ENCODE assay signal across 1 cellular context in the genomic region with DNA sequence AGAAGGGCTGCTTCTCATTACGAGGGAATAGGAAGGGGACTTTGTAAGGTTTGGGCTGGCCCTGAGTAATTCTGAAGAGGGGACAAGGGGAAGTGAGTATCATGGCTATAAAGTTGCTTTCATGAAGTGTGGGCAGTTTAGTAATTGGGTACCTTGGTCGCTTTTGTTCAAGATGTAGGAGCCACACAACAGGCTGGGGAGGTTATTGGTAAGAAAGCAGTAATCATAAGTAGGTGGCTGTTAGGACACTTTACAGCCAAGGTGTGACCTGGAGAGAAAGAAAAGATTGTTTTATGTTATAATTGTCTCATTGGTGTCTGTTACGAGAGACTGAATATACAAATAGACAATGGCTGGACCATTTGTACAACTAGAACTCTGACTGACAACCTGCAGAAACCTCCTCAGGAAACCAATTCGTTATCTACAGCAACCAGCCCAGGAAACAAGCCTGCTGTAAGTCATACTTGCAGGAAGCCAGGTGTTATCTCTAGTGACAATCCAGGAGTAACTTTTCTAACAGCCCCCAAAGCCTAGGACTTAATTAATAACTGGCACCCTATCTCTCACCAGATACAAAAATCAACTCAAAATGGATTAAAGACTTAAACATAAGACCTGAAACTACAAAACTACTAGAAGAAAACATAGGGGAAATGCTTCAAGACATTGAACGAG.
A peak's percentile ranks its signal among the peaks of the same experiment; 100 is the strongest.
TF ChIP-seq lines count a peak whose summit lies in the region.

No MANE protein-coding gene starts in this region.

TF ChIP-seq in K562, 482 proteins besides CTCF, POLR2A, EP300 and RAD21 (continued from another document and continues in another):
- TF ChIP-seq, protein P1, sequence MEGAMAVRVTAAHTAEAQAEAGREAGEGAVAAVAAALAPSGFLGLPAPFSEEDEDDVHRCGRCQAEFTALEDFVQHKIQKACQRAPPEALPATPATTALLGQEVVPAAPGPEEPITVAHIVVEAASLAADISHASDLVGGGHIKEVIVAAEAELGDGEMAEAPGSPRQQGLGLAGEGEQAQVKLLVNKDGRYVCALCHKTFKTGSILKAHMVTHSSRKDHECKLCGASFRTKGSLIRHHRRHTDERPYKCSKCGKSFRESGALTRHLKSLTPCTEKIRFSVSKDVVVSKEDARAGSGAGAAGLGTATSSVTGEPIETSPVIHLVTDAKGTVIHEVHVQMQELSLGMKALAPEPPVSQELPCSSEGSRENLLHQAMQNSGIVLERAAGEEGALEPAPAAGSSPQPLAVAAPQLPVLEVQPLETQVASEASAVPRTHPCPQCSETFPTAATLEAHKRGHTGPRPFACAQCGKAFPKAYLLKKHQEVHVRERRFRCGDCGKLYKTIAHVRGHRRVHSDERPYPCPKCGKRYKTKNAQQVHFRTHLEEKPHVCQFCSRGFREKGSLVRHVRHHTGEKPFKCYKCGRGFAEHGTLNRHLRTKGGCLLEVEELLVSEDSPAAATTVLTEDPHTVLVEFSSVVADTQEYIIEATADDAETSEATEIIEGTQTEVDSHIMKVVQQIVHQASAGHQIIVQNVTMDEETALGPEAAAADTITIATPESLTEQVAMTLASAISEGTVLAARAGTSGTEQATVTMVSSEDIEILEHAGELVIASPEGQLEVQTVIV (CRISPR knock-in tag; IDR thresholded peaks at IDR 0.05; ENCODE audit: borderline replicate concordance) = no peak
- TF ChIP-seq, protein P2, sequence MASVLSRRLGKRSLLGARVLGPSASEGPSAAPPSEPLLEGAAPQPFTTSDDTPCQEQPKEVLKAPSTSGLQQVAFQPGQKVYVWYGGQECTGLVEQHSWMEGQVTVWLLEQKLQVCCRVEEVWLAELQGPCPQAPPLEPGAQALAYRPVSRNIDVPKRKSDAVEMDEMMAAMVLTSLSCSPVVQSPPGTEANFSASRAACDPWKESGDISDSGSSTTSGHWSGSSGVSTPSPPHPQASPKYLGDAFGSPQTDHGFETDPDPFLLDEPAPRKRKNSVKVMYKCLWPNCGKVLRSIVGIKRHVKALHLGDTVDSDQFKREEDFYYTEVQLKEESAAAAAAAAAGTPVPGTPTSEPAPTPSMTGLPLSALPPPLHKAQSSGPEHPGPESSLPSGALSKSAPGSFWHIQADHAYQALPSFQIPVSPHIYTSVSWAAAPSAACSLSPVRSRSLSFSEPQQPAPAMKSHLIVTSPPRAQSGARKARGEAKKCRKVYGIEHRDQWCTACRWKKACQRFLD (CRISPR knock-in tag; IDR thresholded peaks at IDR 0.05) = peak; percentile 95
- TF ChIP-seq, protein P3, sequence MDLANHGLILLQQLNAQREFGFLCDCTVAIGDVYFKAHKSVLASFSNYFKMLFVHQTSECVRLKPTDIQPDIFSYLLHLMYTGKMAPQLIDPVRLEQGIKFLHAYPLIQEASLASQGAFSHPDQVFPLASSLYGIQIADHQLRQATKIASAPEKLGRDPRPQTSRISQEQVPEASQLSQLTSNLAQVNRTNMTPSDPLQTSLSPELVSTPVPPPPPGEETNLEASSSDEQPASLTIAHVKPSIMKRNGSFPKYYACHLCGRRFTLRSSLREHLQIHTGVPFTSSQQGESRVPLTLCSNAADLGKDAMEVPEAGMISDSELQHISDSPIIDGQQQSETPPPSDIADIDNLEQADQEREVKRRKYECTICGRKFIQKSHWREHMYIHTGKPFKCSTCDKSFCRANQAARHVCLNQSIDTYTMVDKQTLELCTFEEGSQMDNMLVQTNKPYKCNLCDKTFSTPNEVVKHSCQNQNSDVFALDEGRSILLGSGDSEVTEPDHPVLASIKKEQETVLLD (IDR thresholded peaks at IDR 0.05) = peak; percentile 80; the same call in 1 of the 2 replicates
- TF ChIP-seq SUPT5H (IDR thresholded peaks at IDR 0.05) = no peak
- TF ChIP-seq CBX8 (IDR thresholded peaks at IDR 0.05; ENCODE audit: borderline replicate concordance, extremely low read depth, low read depth, low read length, poor library complexity, severe bottlenecking) = no peak
- TF ChIP-seq CHCHD3 (CRISPR knock-in tag; IDR thresholded peaks at IDR 0.05) = no peak
- no peak for TF ChIP-seq RBM17 (IDR thresholded peaks at IDR 0.05; ENCODE audit: borderline replicate concordance, low read depth, low read length)
- TF ChIP-seq ILK (tag; IDR thresholded peaks at IDR 0.05; ENCODE audit: borderline replicate concordance, low read depth) = no peak
- TF ChIP-seq, protein P4, sequence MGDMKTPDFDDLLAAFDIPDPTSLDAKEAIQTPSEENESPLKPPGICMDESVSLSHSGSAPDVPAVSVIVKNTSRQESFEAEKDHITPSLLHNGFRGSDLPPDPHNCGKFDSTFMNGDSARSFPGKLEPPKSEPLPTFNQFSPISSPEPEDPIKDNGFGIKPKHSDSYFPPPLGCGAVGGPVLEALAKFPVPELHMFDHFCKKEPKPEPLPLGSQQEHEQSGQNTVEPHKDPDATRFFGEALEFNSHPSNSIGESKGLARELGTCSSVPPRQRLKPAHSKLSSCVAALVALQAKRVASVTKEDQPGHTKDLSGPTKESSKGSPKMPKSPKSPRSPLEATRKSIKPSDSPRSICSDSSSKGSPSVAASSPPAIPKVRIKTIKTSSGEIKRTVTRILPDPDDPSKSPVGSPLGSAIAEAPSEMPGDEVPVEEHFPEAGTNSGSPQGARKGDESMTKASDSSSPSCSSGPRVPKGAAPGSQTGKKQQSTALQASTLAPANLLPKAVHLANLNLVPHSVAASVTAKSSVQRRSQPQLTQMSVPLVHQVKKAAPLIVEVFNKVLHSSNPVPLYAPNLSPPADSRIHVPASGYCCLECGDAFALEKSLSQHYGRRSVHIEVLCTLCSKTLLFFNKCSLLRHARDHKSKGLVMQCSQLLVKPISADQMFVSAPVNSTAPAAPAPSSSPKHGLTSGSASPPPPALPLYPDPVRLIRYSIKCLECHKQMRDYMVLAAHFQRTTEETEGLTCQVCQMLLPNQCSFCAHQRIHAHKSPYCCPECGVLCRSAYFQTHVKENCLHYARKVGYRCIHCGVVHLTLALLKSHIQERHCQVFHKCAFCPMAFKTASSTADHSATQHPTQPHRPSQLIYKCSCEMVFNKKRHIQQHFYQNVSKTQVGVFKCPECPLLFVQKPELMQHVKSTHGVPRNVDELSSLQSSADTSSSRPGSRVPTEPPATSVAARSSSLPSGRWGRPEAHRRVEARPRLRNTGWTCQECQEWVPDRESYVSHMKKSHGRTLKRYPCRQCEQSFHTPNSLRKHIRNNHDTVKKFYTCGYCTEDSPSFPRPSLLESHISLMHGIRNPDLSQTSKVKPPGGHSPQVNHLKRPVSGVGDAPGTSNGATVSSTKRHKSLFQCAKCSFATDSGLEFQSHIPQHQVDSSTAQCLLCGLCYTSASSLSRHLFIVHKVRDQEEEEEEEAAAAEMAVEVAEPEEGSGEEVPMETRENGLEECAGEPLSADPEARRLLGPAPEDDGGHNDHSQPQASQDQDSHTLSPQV (IDR thresholded peaks at IDR 0.05) = peak; percentile 88
- no peak for TF ChIP-seq HNRNPL (IDR thresholded peaks at IDR 0.05; ENCODE audit: low read depth, low read length)
- TF ChIP-seq, protein P5, sequence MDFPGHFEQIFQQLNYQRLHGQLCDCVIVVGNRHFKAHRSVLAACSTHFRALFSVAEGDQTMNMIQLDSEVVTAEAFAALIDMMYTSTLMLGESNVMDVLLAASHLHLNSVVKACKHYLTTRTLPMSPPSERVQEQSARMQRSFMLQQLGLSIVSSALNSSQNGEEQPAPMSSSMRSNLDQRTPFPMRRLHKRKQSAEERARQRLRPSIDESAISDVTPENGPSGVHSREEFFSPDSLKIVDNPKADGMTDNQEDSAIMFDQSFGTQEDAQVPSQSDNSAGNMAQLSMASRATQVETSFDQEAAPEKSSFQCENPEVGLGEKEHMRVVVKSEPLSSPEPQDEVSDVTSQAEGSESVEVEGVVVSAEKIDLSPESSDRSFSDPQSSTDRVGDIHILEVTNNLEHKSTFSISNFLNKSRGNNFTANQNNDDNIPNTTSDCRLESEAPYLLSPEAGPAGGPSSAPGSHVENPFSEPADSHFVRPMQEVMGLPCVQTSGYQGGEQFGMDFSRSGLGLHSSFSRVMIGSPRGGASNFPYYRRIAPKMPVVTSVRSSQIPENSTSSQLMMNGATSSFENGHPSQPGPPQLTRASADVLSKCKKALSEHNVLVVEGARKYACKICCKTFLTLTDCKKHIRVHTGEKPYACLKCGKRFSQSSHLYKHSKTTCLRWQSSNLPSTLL (IDR thresholded peaks at IDR 0.05) = no peak
- no peak for TF ChIP-seq NRF1 (conservative IDR thresholded peaks at IDR 0.05 in 1 of 2, IDR thresholded peaks at IDR 0.05 in 1 of 2)
- no peak for TF ChIP-seq BCL6 (CRISPR knock-in tag; IDR thresholded peaks at IDR 0.05)
- peak; percentile 48; the same call in 1 of the 2 replicates for TF ChIP-seq MEF2D (tag; conservative IDR thresholded peaks at IDR 0.05; ENCODE audit: low read depth)
- peak; percentile 56 to 91; a peak in 3 of 4 replicates for TF ChIP-seq ARNT (IDR thresholded peaks at IDR 0.05)
- TF ChIP-seq ZKSCAN1 (IDR thresholded peaks at IDR 0.05; ENCODE audit: low read depth, low read length) = no peak
- TF ChIP-seq, protein P6, sequence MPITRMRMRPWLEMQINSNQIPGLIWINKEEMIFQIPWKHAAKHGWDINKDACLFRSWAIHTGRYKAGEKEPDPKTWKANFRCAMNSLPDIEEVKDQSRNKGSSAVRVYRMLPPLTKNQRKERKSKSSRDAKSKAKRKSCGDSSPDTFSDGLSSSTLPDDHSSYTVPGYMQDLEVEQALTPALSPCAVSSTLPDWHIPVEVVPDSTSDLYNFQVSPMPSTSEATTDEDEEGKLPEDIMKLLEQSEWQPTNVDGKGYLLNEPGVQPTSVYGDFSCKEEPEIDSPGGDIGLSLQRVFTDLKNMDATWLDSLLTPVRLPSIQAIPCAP (CRISPR knock-in tag; IDR thresholded peaks at IDR 0.05; ENCODE audit: borderline replicate concordance) = no peak
- 0 out of 2 replicates have a peak, but pooled peaks have one; percentile 35 for TF ChIP-seq RBFOX2 (IDR thresholded peaks at IDR 0.05; ENCODE audit: low read depth, low read length)
- TF ChIP-seq SRSF7 (optimal IDR thresholded peaks at IDR 0.05; ENCODE audit: low read depth, low read length) = no peak
- no peak for TF ChIP-seq ZNF217 (CRISPR knock-in tag; IDR thresholded peaks at IDR 0.05)
- peak; percentile 18; the same call in 1 of the 2 replicates for TF ChIP-seq BRD4 (IDR thresholded peaks at IDR 0.05)
- peak; percentile 100 for TF ChIP-seq ARID1B (IDR thresholded peaks at IDR 0.05)
- peak; percentile 95 for TF ChIP-seq HDAC2 (IDR thresholded peaks at IDR 0.05)
- no peak for TF ChIP-seq E2F3 (CRISPR knock-in tag; IDR thresholded peaks at IDR 0.05)
- TF ChIP-seq IRF2 (CRISPR knock-in tag; IDR thresholded peaks at IDR 0.05) = no peak
- TF ChIP-seq HNRNPH1 (optimal IDR thresholded peaks at IDR 0.05; ENCODE audit: low read depth, low read length) = no peak
- TF ChIP-seq, protein P7, sequence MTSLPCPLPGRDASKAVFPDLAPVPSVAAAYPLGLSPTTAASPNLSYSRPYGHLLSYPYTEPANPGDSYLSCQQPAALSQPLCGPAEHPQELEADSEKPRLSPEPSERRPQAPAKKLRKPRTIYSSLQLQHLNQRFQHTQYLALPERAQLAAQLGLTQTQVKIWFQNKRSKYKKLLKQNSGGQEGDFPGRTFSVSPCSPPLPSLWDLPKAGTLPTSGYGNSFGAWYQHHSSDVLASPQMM (CRISPR knock-in tag; IDR thresholded peaks at IDR 0.05) = no peak
- TF ChIP-seq RCOR1 (IDR thresholded peaks at IDR 0.05; ENCODE audit: borderline replicate concordance in 1 of 2, low read depth in 2 of 2, low read length in 2 of 2) = peak; percentile 74 to 93; a peak in 3 of 4 replicates
- TF ChIP-seq, protein P8, sequence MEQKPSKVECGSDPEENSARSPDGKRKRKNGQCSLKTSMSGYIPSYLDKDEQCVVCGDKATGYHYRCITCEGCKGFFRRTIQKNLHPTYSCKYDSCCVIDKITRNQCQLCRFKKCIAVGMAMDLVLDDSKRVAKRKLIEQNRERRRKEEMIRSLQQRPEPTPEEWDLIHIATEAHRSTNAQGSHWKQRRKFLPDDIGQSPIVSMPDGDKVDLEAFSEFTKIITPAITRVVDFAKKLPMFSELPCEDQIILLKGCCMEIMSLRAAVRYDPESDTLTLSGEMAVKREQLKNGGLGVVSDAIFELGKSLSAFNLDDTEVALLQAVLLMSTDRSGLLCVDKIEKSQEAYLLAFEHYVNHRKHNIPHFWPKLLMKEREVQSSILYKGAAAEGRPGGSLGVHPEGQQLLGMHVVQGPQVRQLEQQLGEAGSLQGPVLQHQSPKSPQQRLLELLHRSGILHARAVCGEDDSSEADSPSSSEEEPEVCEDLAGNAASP (IDR thresholded peaks at IDR 0.05) = no peak
- no peak for TF ChIP-seq WHSC1 (IDR thresholded peaks at IDR 0.05; ENCODE audit: low read length)
- no peak for TF ChIP-seq XRCC4 (IDR thresholded peaks at IDR 0.05; ENCODE audit: extremely low read depth, insufficient read depth, insufficient read length)
- TF ChIP-seq, protein P9, sequence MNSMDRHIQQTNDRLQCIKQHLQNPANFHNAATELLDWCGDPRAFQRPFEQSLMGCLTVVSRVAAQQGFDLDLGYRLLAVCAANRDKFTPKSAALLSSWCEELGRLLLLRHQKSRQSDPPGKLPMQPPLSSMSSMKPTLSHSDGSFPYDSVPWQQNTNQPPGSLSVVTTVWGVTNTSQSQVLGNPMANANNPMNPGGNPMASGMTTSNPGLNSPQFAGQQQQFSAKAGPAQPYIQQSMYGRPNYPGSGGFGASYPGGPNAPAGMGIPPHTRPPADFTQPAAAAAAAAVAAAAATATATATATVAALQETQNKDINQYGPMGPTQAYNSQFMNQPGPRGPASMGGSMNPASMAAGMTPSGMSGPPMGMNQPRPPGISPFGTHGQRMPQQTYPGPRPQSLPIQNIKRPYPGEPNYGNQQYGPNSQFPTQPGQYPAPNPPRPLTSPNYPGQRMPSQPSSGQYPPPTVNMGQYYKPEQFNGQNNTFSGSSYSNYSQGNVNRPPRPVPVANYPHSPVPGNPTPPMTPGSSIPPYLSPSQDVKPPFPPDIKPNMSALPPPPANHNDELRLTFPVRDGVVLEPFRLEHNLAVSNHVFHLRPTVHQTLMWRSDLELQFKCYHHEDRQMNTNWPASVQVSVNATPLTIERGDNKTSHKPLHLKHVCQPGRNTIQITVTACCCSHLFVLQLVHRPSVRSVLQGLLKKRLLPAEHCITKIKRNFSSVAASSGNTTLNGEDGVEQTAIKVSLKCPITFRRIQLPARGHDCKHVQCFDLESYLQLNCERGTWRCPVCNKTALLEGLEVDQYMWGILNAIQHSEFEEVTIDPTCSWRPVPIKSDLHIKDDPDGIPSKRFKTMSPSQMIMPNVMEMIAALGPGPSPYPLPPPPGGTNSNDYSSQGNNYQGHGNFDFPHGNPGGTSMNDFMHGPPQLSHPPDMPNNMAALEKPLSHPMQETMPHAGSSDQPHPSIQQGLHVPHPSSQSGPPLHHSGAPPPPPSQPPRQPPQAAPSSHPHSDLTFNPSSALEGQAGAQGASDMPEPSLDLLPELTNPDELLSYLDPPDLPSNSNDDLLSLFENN (IDR thresholded peaks at IDR 0.05; ENCODE audit: low read depth in 2 of 2, low read length in 2 of 2) = peak in 1 of 2 experiments; percentile 99; a peak in 2 of 4 replicates
- TF ChIP-seq, protein P10, sequence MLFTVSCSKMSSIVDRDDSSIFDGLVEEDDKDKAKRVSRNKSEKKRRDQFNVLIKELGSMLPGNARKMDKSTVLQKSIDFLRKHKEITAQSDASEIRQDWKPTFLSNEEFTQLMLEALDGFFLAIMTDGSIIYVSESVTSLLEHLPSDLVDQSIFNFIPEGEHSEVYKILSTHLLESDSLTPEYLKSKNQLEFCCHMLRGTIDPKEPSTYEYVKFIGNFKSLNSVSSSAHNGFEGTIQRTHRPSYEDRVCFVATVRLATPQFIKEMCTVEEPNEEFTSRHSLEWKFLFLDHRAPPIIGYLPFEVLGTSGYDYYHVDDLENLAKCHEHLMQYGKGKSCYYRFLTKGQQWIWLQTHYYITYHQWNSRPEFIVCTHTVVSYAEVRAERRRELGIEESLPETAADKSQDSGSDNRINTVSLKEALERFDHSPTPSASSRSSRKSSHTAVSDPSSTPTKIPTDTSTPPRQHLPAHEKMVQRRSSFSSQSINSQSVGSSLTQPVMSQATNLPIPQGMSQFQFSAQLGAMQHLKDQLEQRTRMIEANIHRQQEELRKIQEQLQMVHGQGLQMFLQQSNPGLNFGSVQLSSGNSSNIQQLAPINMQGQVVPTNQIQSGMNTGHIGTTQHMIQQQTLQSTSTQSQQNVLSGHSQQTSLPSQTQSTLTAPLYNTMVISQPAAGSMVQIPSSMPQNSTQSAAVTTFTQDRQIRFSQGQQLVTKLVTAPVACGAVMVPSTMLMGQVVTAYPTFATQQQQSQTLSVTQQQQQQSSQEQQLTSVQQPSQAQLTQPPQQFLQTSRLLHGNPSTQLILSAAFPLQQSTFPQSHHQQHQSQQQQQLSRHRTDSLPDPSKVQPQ (CRISPR knock-in tag; IDR thresholded peaks at IDR 0.05; ENCODE audit: borderline replicate concordance) = no peak
